Comparison of ENCODE assay signal across 22 cellular contexts in the genomic region with DNA sequence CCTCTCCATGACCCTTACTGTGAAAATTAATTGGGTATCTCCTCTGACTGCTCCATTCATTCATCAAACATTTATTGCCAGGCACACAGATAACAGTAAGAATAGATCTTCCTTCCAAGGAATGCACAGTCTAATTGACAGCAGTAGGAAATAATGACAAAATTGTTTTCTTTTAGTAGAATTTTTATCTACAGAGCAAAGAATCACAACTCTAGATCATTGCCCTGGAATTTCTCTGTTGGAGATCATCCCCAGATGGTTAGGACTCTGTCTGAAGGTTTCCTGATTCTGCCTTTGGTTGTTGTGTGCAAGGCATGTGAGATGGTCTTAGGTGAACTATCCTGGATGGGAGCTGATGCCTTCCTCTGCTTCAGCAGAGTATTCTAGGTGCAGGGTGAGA.
"Had no signal": no experiment of that assay in that cellular context is flagged by ENCODE, and none has a peak within 500 bp of the region (broad histone marks: within the 10 kb centered on the region; RNA-seq: fewer than 3 reads in every experiment).

No MANE protein-coding gene starts in this region.

- H3K4me1 ChIP-seq: esophagus squamous epithelium, gastroesophageal sphincter, psoas muscle, right lobe of liver, tibial artery, upper lobe of right lung, vagina had no signal

- H3K27me3 ChIP-seq: esophagus squamous epithelium, gastroesophageal sphincter, neutrophil, right lobe of liver, tibial artery, upper lobe of right lung, vagina had no signal

- ATAC-seq: effector memory CD8-positive, alpha-beta T cell; gastroesophageal sphincter; left colon; left ventricle myocardium superior; mucosa of descending colon; naive thymus-derived CD8-positive, alpha-beta T cell; psoas muscle; right lobe of liver; stimulated activated effector memory CD8-positive, alpha-beta T cell treated with anti-CD3 and anti-CD28 coated beads, Interleukin-12 subunit alpha, Interleukin-12 subunit beta, amount 100 ng/mL, for 72 hours; stimulated activated naive CD8-positive, alpha-beta T cell treated with anti-CD3 and anti-CD28 coated beads, Interleukin-15, Interleukin-2, amounts not matched to agents 100 U/mL and 50 U/mL, for 24 hours; upper lobe of right lung had no signal

- H3K36me3 ChIP-seq: esophagus squamous epithelium, gastroesophageal sphincter, neutrophil, right lobe of liver, tibial artery, upper lobe of right lung, vagina had no signal

- DNase-seq: effector memory CD8-positive, alpha-beta T cell; esophagus squamous epithelium; foreskin fibroblast; glutamatergic neuron; islet precursor cell; left colon; left ventricle myocardium superior; mucosa of descending colon; naive thymus-derived CD8-positive, alpha-beta T cell; psoas muscle; retina; right lobe of liver; stimulated activated CD4-positive, alpha-beta T cell treated with anti-CD3 and anti-CD28 coated beads, Interleukin-4, amount 100 ng/mL, for 1 hour; stimulated activated CD8-positive, alpha-beta memory T cell treated with anti-CD3 and anti-CD28 coated beads, Interleukin-4, amount 100 ng/mL, for 48 hours; stimulated activated naive CD8-positive, alpha-beta T cell treated with anti-CD3 and anti-CD28 coated beads, Interleukin-15, Interleukin-2, amounts not matched to agents 100 U/mL and 50 U/mL, for 24 hours; tibial artery; upper lobe of right lung had no signal

- H3K4me3 ChIP-seq: esophagus squamous epithelium, gastroesophageal sphincter, lung, mucosa of descending colon, psoas muscle, right lobe of liver, tibial artery, upper lobe of right lung, vagina had no signal

- H3K27ac ChIP-seq: esophagus squamous epithelium, gastroesophageal sphincter, neutrophil, psoas muscle, right lobe of liver, tibial artery, upper lobe of right lung, vagina had no signal

- H3K9me3 ChIP-seq: esophagus squamous epithelium, gastroesophageal sphincter, mucosa of descending colon, neutrophil, psoas muscle, right lobe of liver, tibial artery, upper lobe of right lung, vagina had no signal
